33 cellular contexts compared by ENCODE assay signal in genomic region chr18:53508529-53508928, GRCh38.
A peak's percentile ranks its signal among the peaks of the same experiment; 100 is the strongest.
DNase-seq lines count a peak whose midpoint lies in the region; ATAC-seq and TF ChIP-seq lines count a peak whose summit lies in the region.
"Had no signal": no experiment of that assay in that cellular context is flagged by ENCODE, and none has a peak within 500 bp of the region (broad histone marks: within the 10 kb centered on the region; RNA-seq: fewer than 3 reads in every experiment).

No MANE protein-coding gene starts in this region.

- intact Hi-C loops in Right ventricle myocardium inferior (cut with DNase I), result loop anchor here (1.0 kb wide), 1 partner anchor 11 kb away; no protein-coding TSS in a partner anchor
- intact Hi-C loops in heart right ventricle (cut with DNase I), result no loop called here
- intact Hi-C loops in Right ventricle myocardium superior (cut with DNase I), result no loop called here
- intact Hi-C loops in heart left ventricle (cut with DNase I), result no loop called here
- intact Hi-C loops in left ventricle myocardium superior (cut with micrococcal nuclease), result no loop called here

- TF ChIP-seq CTCF in heart right ventricle (IDR thresholded peaks at IDR 0.05) (no peak), heart left ventricle (IDR thresholded peaks at IDR 0.05) (no peak), right atrium auricular region (IDR thresholded peaks at IDR 0.05) (no peak)

- no peaks in the 10 kb centered on the region for H3K36me3 ChIP-seq in heart right ventricle
- H3K36me3 ChIP-seq in heart left ventricle, result no peaks in the 10 kb centered on the region
- no peaks in the 10 kb centered on the region for H3K36me3 ChIP-seq in right atrium auricular region
- H3K36me3 ChIP-seq: BE2C; BLaER1; BLaER1 treated with 17β-estradiol and CSF1 and Interleukin-3, amounts not matched to agents 10 nM and 100 nM had no signal

- no peak overlapping the region for H3K4me3 ChIP-seq in heart right ventricle
- H3K4me3 ChIP-seq in heart left ventricle, result no peak overlapping the region
- H3K4me3 ChIP-seq in right atrium auricular region, result no peak overlapping the region
- H3K4me3 ChIP-seq: A549; BLaER1; BLaER1 treated with 17β-estradiol and CSF1 and Interleukin-3, amounts not matched to agents 10 nM and 100 nM had no signal

- peak; percentile 64 for ATAC-seq in Right ventricle myocardium inferior
- no peak for ATAC-seq in heart right ventricle
- ATAC-seq in Right ventricle myocardium superior (ENCODE audit: poor library complexity), result peak; percentile 85
- ATAC-seq in heart left ventricle, result no peak
- peak; percentile 72 for ATAC-seq in left ventricle myocardium superior
- ATAC-seq in GM18498 (IDR thresholded peaks at IDR 0.05; ENCODE audit: unreplicated experiment), result no peak
- ATAC-seq: A549; CD8-positive, alpha-beta T cell had no signal

- WGBS in heart right ventricle, 2 donors, result 18 to 33% methylated on average over 3 of the region's 3 CpGs
- 21 to 36% (median 25%) methylated on average over 3 of the region's 3 CpGs for WGBS in heart left ventricle, 4 donors

- H3K27ac ChIP-seq in heart right ventricle (no peak overlapping the region), heart left ventricle (no peak overlapping the region), right atrium auricular region (no peak overlapping the region)
- H3K27ac ChIP-seq: 22Rv1; A549; BLaER1; BLaER1 treated with 17β-estradiol and CSF1 and Interleukin-3, amounts not matched to agents 10 nM and 100 nM; C4-2B had no signal

- peaks cover 0 to 3% (median 0%) of the 10 kb centered on the region in 7 donors for H3K27me3 ChIP-seq in heart right ventricle
- H3K27me3 ChIP-seq in heart left ventricle, result no peaks in the 10 kb centered on the region
- H3K27me3 ChIP-seq in right atrium auricular region, result no peaks in the 10 kb centered on the region
- H3K27me3 ChIP-seq: BE2C; BLaER1; BLaER1 treated with 17β-estradiol and CSF1 and Interleukin-3, amounts not matched to agents 10 nM and 100 nM had no signal

- no peak for DNase-seq in Right ventricle myocardium inferior (ENCODE audit: missing footprints)
- DNase-seq in heart right ventricle, result no peak
- DNase-seq in Right ventricle myocardium superior, result no peak
- DNase-seq in heart left ventricle, result no peak
- DNase-seq in left ventricle myocardium superior, result no peak
- DNase-seq in right atrium auricular region (ENCODE audit: low spot score), result no peak
- peak; percentile 6 for DNase-seq in renal cortical epithelial cell (ENCODE audit: low read depth)
- DNase-seq: 8988T; ACHN; AML-193; BE2C; C1 segment of cervical spinal cord; Caco-2; Calu3; CD4-positive, alpha-beta memory T cell; CD4-positive, alpha-beta T cell; CD4-positive, CD25-positive, alpha-beta regulatory T cell; CD8-positive, alpha-beta memory T cell; CD8-positive, alpha-beta T cell; COR-L47; DMS 273 treated with DMSO at 0.1 percent for 48 hours; DMS153; DMS53; DMS79; DMS79 treated with DMSO at 0.1 percent for 48 hours; DND-41; EL had no signal

- H3K9me3 ChIP-seq in heart right ventricle (no peaks in the 10 kb centered on the region), heart left ventricle (no peaks in the 10 kb centered on the region), right atrium auricular region (no peaks in the 10 kb centered on the region)
- H3K9me3 ChIP-seq: A549; BE2C; BLaER1; BLaER1 treated with 17β-estradiol and CSF1 and Interleukin-3, amounts not matched to agents 10 nM and 100 nM; Caco-2 had no signal

- no peak for TF ChIP-seq POLR2A in heart left ventricle (IDR thresholded peaks at IDR 0.05)

- H3K4me1 ChIP-seq in heart right ventricle (no peaks in the 10 kb centered on the region), heart left ventricle (no peaks in the 10 kb centered on the region), right atrium auricular region (no peaks in the 10 kb centered on the region)
- H3K4me1 ChIP-seq: A549; BE2C; BLaER1; BLaER1 treated with 17β-estradiol and CSF1 and Interleukin-3, amounts not matched to agents 10 nM and 100 nM; Caco-2 had no signal

Comparison
In these comparisons a context has a peak if more than half of its experiments do, and no peak if none do; other contexts are left out.
1. ATAC-seq: peak in Right ventricle myocardium inferior (single experiment), Right ventricle myocardium superior (single experiment) and left ventricle myocardium superior (single experiment); none in heart right ventricle (0 of 8), heart left ventricle (0 of 4) and GM18498 (single experiment).